ENCODE assay signal across 11 cellular contexts in genomic region chrX:154718607-154719006, GRCh38. TPM values are rescaled to one million over a fixed set of nuclear protein-coding genes. Genes with fewer than 3 reads are reported as not detected.
DNase-seq lines count a peak whose midpoint lies in the region; ATAC-seq lines count a peak whose summit lies in the region.
"Had no signal": no experiment of that assay in that cellular context is flagged by ENCODE, and none has a peak within 500 bp of the region (broad histone marks: within the 10 kb centered on the region; RNA-seq: fewer than 3 reads in every experiment).

No MANE protein-coding gene starts in this region.

- H3K9me3 Mint-ChIP-seq in stimulated activated naive CD8-positive, alpha-beta T cell treated with anti-CD3 and anti-CD28 coated beads, Interleukin-15, Interleukin-2, amounts not matched to agents 100 ng/mL and 50 ng/mL, for 24 hours, result no peaks in the 10 kb centered on the region

- no peaks in the 10 kb centered on the region for H3K27me3 Mint-ChIP-seq in stimulated activated naive CD8-positive, alpha-beta T cell treated with anti-CD3 and anti-CD28 coated beads, Interleukin-15, Interleukin-2, amounts not matched to agents 100 ng/mL and 50 ng/mL, for 24 hours

- ATAC-seq in stimulated activated naive CD8-positive, alpha-beta T cell treated with anti-CD3 and anti-CD28 coated beads, Interleukin-15, Interleukin-2, amounts not matched to agents 100 U/mL and 50 U/mL, for 24 hours, result no peak
- ATAC-seq in HG03457 (IDR thresholded peaks at IDR 0.05; ENCODE audit: unreplicated experiment), result no peak

- peaks cover 64% of the 10 kb centered on the region for H3K4me1 Mint-ChIP-seq in stimulated activated naive CD8-positive, alpha-beta T cell treated with anti-CD3 and anti-CD28 coated beads, Interleukin-15, Interleukin-2, amounts not matched to agents 100 ng/mL and 50 ng/mL, for 24 hours (ENCODE audit: low read depth)
- H3K4me1 Mint-ChIP-seq: brain had no signal

- no peak for DNase-seq in stimulated activated naive CD8-positive, alpha-beta T cell treated with anti-CD3 and anti-CD28 coated beads, Interleukin-15, Interleukin-2, amounts not matched to agents 100 U/mL and 50 U/mL, for 24 hours
- peak; percentile 58 for DNase-seq in SKM-1 treated with dmso at 0.1 percent for 144 hours (lab: John Stamatoyannopoulos, UW; ENCODE audit: unreplicated experiment)
- DNase-seq in germinal center (ENCODE audit: low spot score), result peak; percentile 13
- DNase-seq in NCI-H524 treated with DMSO at 0.1 percent for 48 hours (lab: John Stamatoyannopoulos, UW), result no peak
- no peak for DNase-seq in NAMALWA (ENCODE audit: low spot score)
- no peak for DNase-seq in dermis blood vessel endothelial cell
- DNase-seq: Caco-2, islet precursor cell had no signal

- H3K27ac Mint-ChIP-seq in stimulated activated naive CD8-positive, alpha-beta T cell treated with anti-CD3 and anti-CD28 coated beads, Interleukin-15, Interleukin-2, amounts not matched to agents 100 ng/mL and 50 ng/mL, for 24 hours, result peak overlapping the region; percentile 81
- H3K27ac Mint-ChIP-seq: brain had no signal

- H3K4me3 Mint-ChIP-seq in stimulated activated naive CD8-positive, alpha-beta T cell treated with anti-CD3 and anti-CD28 coated beads, Interleukin-15, Interleukin-2, amounts not matched to agents 100 ng/mL and 50 ng/mL, for 24 hours, result peak overlapping the region; percentile 46
- H3K4me3 Mint-ChIP-seq: brain had no signal

- H3K36me3 Mint-ChIP-seq in stimulated activated naive CD8-positive, alpha-beta T cell treated with anti-CD3 and anti-CD28 coated beads, Interleukin-15, Interleukin-2, amounts not matched to agents 100 ng/mL and 50 ng/mL, for 24 hours (ENCODE audit: low read depth), result no peaks in the 10 kb centered on the region
- H3K36me3 Mint-ChIP-seq: brain had no signal

RNA-seq across cellular contexts. Expression of gene GAB3, which starts 32.3 kb away (rescaled TPM):
- 12.1 and 14.1 TPM in 2 replicates for total RNA-seq in dermis blood vessel endothelial cell
- total RNA-seq: Caco-2 had no signal

RNA-seq across cellular contexts. Expression of gene DKC1, which starts 44.1 kb away (rescaled TPM):
- 45.6 and 71.2 TPM in 2 replicates for total RNA-seq in dermis blood vessel endothelial cell

Comparison
In these comparisons a context has a peak if more than half of its experiments do, and no peak if none do; other contexts are left out.
1. DNase-seq: peak in SKM-1 treated with dmso at 0.1 percent for 144 hours (single experiment) and germinal center (single experiment); none in stimulated activated naive CD8-positive, alpha-beta T cell treated with anti-CD3 and anti-CD28 coated beads, Interleukin-15, Interleukin-2, amounts not matched to agents 100 U/mL and 50 U/mL, for 24 hours (single experiment), NCI-H524 treated with DMSO at 0.1 percent for 48 hours (single experiment), NAMALWA (single experiment) and dermis blood vessel endothelial cell (single experiment).